Comparison of ENCODE assay signal across 2 cellular contexts in the genomic region with DNA sequence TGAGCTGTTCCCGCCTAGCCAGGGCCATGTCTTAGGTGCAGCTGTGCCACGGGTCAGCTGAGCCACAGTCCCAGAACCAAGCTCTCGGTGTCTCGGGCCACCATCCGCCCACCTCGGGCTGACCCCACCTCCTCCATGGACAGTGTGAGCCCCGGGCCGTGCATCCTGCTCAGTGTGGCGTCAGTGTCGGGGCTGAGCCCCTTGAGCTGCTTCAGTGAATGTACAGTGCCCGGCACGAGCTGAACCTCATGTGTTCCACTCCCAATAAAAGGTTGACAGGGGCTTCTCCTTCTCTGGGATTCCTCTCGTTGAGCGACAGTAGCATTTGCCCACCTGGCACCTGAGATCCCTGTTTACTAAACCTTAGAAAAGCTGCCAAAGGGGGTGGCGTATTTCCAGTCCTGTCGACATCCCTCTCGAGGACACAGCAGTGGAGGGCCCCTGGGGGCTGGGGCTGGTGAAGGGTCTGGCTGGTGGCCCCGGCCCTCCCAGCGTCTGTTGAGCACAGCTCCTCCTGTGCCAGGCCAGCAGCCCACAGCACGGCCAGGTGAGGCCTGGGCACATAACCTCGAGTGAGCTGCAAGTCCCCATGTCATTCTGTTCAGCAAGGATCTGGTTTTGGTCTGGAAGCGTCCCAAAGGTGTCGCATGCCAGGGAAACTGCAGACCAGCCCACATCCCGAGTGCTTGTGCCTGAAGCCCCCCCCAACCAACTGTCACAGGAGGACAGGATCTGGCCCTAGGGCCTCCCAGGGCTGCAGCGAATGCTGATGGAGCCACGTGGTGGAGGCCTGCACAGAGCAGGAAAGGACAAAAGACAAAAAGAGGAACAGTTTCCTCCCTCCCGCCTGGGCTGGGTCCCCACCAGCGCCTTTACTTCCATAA.
A peak's percentile ranks its signal among the peaks of the same experiment; 100 is the strongest.
TF ChIP-seq lines count a peak whose summit lies in the region.

No MANE protein-coding gene starts in this region.

TF ChIP-seq in A549, 52 proteins besides CTCF, POLR2A, EP300 and RAD21:
- TF ChIP-seq POLR2AphosphoS2 (conservative IDR thresholded peaks at IDR 0.05; ENCODE audit: low read length): no peak
- TF ChIP-seq FOXS1 (CRISPR knock-in tag; IDR thresholded peaks at IDR 0.05): no peak
- TF ChIP-seq RFX5 (IDR thresholded peaks at IDR 0.05): no peak
- peak; percentile 87 for TF ChIP-seq MAX (IDR thresholded peaks at IDR 0.05)
- TF ChIP-seq, protein P1, sequence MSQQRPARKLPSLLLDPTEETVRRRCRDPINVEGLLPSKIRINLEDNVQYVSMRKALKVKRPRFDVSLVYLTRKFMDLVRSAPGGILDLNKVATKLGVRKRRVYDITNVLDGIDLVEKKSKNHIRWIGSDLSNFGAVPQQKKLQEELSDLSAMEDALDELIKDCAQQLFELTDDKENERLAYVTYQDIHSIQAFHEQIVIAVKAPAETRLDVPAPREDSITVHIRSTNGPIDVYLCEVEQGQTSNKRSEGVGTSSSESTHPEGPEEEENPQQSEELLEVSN (IDR thresholded peaks at IDR 0.05; ENCODE audit: borderline replicate concordance, low read depth): peak; percentile 76; the same call in 1 of the 2 replicates
- TF ChIP-seq MYC (IDR thresholded peaks at IDR 0.05; ENCODE audit: borderline replicate concordance, low read length): no peak
- TF ChIP-seq ATOH8 (CRISPR knock-in tag; IDR thresholded peaks at IDR 0.05; ENCODE audit: low read depth): peak; percentile 41; the same call in 1 of the 2 replicates
- TF ChIP-seq SREBF2 (IDR thresholded peaks at IDR 0.05): no peak
- TF ChIP-seq HOXB5 (CRISPR knock-in tag; IDR thresholded peaks at IDR 0.05): no peak
- no peak for TF ChIP-seq CHD4 (IDR thresholded peaks at IDR 0.05; ENCODE audit: borderline replicate concordance)
- TF ChIP-seq RARB (CRISPR knock-in tag; IDR thresholded peaks at IDR 0.05): no peak

TF ChIP-seq in endothelial cell of umbilical vein, 7 proteins besides CTCF, POLR2A, EP300 and RAD21:
- no peak for TF ChIP-seq JUN (IDR thresholded peaks at IDR 0.05; ENCODE audit: borderline replicate concordance, insufficient read depth, insufficient read length, low read depth)
- TF ChIP-seq EZH2 (IDR thresholded peaks at IDR 0.05; ENCODE audit: borderline replicate concordance, low read depth, low read length, severe bottlenecking): no peak
- TF ChIP-seq MAX (IDR thresholded peaks at IDR 0.05; ENCODE audit: insufficient read depth, insufficient read length): no peak
- TF ChIP-seq POLR2AphosphoS5 (IDR thresholded peaks at IDR 0.05; ENCODE audit: insufficient read depth, low read depth, low read length): no peak
- TF ChIP-seq FOS (IDR thresholded peaks at IDR 0.05; ENCODE audit: borderline replicate concordance, insufficient read depth, low read length): no peak
- TF ChIP-seq GATA2 (IDR thresholded peaks at IDR 0.05; ENCODE audit: insufficient read depth, insufficient read length, low read depth, low read length): no peak
- TF ChIP-seq MYC (IDR thresholded peaks at IDR 0.05; ENCODE audit: low read depth, low read length): no peak
